ENCODE assay signal across 17 cellular contexts in the genomic region with DNA sequence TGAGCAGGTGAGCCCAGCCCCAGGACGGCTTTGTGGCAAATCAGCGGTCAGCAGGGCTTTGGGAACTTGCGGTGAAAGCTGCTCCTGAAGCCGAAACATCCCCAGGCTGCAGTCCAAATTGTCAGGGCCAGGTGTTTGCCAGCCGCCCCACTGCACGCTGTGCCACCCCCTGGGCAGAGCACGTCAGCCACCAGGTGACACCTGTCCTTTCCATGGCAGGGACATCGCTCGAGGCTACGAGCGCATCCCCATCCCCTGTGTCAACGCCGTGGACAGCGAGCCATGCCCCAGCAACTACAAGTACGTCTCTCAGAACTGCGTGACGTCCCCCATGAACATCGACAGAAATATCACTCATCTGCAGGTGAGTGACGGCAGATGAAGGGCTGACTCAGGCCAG.
A peak's percentile ranks its signal among the peaks of the same experiment; 100 is the strongest.
DNase-seq lines count a peak whose midpoint lies in the region; ATAC-seq, FAIRE-seq and TF ChIP-seq lines count a peak whose summit lies in the region.
"Had no signal": no experiment of that assay in that cellular context is flagged by ENCODE, and none has a peak within 500 bp of the region (broad histone marks: within the 10 kb centered on the region; RNA-seq: fewer than 3 reads in every experiment).

No MANE protein-coding gene starts in this region.

- peaks cover 72% of the 10 kb centered on the region for H3K36me3 Mint-ChIP-seq in nephron progenitor cell (ENCODE audit: low read depth)
- peaks cover 48% of the 10 kb centered on the region for H3K36me3 Mint-ChIP-seq in stimulated activated memory B cell treated with anti-CD40 and anti-IgM and Interleukin-4, amounts not matched to agents 10 μg/mL and 1 μg/mL and 100 μg/mL, for 72 hours

- no peak for TF ChIP-seq POLR2A in GM12891 (IDR thresholded peaks at IDR 0.05; ENCODE audit: low read depth, low read length)

- no peak for FAIRE-seq in GM12891 (lab: Jason Lieb, UNC)

- ATAC-seq in stimulated activated memory B cell treated with anti-CD40 and anti-IgM and Interleukin-4, amounts not matched to agents 10 μg/mL and 1 μg/mL and 100 μg/mL, for 72 hours, result no peak
- ATAC-seq: Panc1, T-helper 17 cell had no signal

- H3K9me3 Mint-ChIP-seq in nephron progenitor cell, result peaks cover 17% of the 10 kb centered on the region
- H3K9me3 Mint-ChIP-seq in stimulated activated memory B cell treated with anti-CD40 and anti-IgM and Interleukin-4, amounts not matched to agents 10 μg/mL and 1 μg/mL and 100 μg/mL, for 72 hours, result no peaks in the 10 kb centered on the region

- TF ChIP-seq CTCF in RWPE1 (conservative IDR thresholded peaks at IDR 0.05; ENCODE audit: low read depth) (no peak), nephron progenitor cell (IDR thresholded peaks at IDR 0.05) (no peak)

- no peak overlapping the region for H3K4me3 Mint-ChIP-seq in nephron progenitor cell
- H3K4me3 Mint-ChIP-seq in stimulated activated memory B cell treated with anti-CD40 and anti-IgM and Interleukin-4, amounts not matched to agents 10 μg/mL and 1 μg/mL and 100 μg/mL, for 72 hours, result no peak overlapping the region
- H3K4me3 Mint-ChIP-seq: CD8-positive, alpha-beta memory T cell; T-helper 17 cell had no signal

- peak overlapping the region; percentile 73 for H3K27ac ChIP-seq in RWPE1

- H3K4me1 Mint-ChIP-seq in nephron progenitor cell, result peaks cover 23% of the 10 kb centered on the region
- H3K4me1 Mint-ChIP-seq in stimulated activated memory B cell treated with anti-CD40 and anti-IgM and Interleukin-4, amounts not matched to agents 10 μg/mL and 1 μg/mL and 100 μg/mL, for 72 hours, result peaks cover 44% of the 10 kb centered on the region

- DNase-seq in DMS79 (lab: John Stamatoyannopoulos, UW) (peak; percentile 45), NCI-H1417 treated with DMSO at 0.1 percent for 48 hours (lab: John Stamatoyannopoulos, UW) (peak; percentile 54), RWPE1 (ENCODE audit: low spot score) (no peak), nephron progenitor cell (no peak), mucosa of gallbladder (ENCODE audit: low spot score) (no peak), GM12891 (ENCODE audit: insufficient read length, low spot score) (no peak)
- DNase-seq: BE2C; CD8-positive, alpha-beta memory T cell; KG1; NCI-H1092 treated with DMSO at 0.1 percent for 48 hours; NCI-H2029 treated with DMSO at 0.1 percent for 48 hours; NCI-H446 treated with DMSO at 0.1 percent for 48 hours; NCI-H774; SIG-M5; T-helper 17 cell had no signal

- POLR2A ChIA-PET in RWPE1 (lab: Yijun Ruan, JAX; ENCODE audit: low non-redundant PET), result no interaction called here

- peak overlapping the region; percentile 36 for H3K27ac Mint-ChIP-seq in nephron progenitor cell
- no peak overlapping the region for H3K27ac Mint-ChIP-seq in stimulated activated memory B cell treated with anti-CD40 and anti-IgM and Interleukin-4, amounts not matched to agents 10 μg/mL and 1 μg/mL and 100 μg/mL, for 72 hours

- CTCF ChIA-PET in RWPE1 (lab: Yijun Ruan, JAX), result interaction anchor here (0.5 to 0.9 kb wide), 2 partner anchors 140 to 363 kb away, joined by 3 to 4 read pairs; no protein-coding TSS in a partner anchor

- no peaks in the 10 kb centered on the region for H3K27me3 Mint-ChIP-seq in nephron progenitor cell (ENCODE audit: low read depth, poor library complexity)
- no peaks in the 10 kb centered on the region for H3K27me3 Mint-ChIP-seq in stimulated activated memory B cell treated with anti-CD40 and anti-IgM and Interleukin-4, amounts not matched to agents 10 μg/mL and 1 μg/mL and 100 μg/mL, for 72 hours
- H3K27me3 Mint-ChIP-seq: CD8-positive, alpha-beta memory T cell; T-helper 17 cell had no signal

TF ChIP-seq in GM12891, 5 proteins besides CTCF, POLR2A, EP300 and RAD21:
- TF ChIP-seq TAF1 (IDR thresholded peaks at IDR 0.05; ENCODE audit: low read depth, low read length) (no peak), PAX5 (IDR thresholded peaks at IDR 0.05; ENCODE audit: insufficient read depth, low read length, severe bottlenecking) (no peak), SPI1 (IDR thresholded peaks at IDR 0.05; ENCODE audit: low read depth, low read length) (no peak), POLR2AphosphoS5 (IDR thresholded peaks at IDR 0.05; ENCODE audit: low read depth, low read length) (no peak), POU2F2 (IDR thresholded peaks at IDR 0.05; ENCODE audit: low read depth, low read length) (no peak)

Comparison
In these comparisons a context has a peak if more than half of its experiments do, and no peak if none do; other contexts are left out.
1. DNase-seq: peak in DMS79 (single experiment) and NCI-H1417 treated with DMSO at 0.1 percent for 48 hours (single experiment); none in RWPE1 (single experiment), nephron progenitor cell (single experiment), mucosa of gallbladder (single experiment) and GM12891 (single experiment).